ENCODE assay signal across 1 cellular context in genomic region chr19:47353307-47353712, GRCh38.
TF ChIP-seq lines count a peak whose summit lies in the region.

No MANE protein-coding gene starts in this region.

TF ChIP-seq in HepG2, 621 proteins besides CTCF, POLR2A, EP300 and RAD21 (continued from another document and continues in another):
- TF ChIP-seq ZBTB4 (CRISPR knock-in tag; IDR thresholded peaks at IDR 0.05; ENCODE audit: borderline replicate concordance), result peak; percentile 97
- TF ChIP-seq TMF1 (CRISPR knock-in tag; IDR thresholded peaks at IDR 0.05; ENCODE audit: low read depth), result no peak
- TF ChIP-seq ZNF337 (CRISPR knock-in tag; IDR thresholded peaks at IDR 0.05; ENCODE audit: borderline replicate concordance, low read depth), result no peak
- TF ChIP-seq ZNF557 (CRISPR knock-in tag; IDR thresholded peaks at IDR 0.05), result no peak
- no peak for TF ChIP-seq ZNF839 (CRISPR knock-in tag; IDR thresholded peaks at IDR 0.05; ENCODE audit: borderline replicate concordance)
- TF ChIP-seq ZNF740 (CRISPR knock-in tag; IDR thresholded peaks at IDR 0.05), result no peak
- TF ChIP-seq ZSCAN9 (CRISPR knock-in tag; IDR thresholded peaks at IDR 0.05; ENCODE audit: borderline replicate concordance), result 0 out of 2 replicates have a peak, but pooled peaks have one; percentile 36
- TF ChIP-seq ETV5 (CRISPR knock-in tag; IDR thresholded peaks at IDR 0.05; ENCODE audit: borderline replicate concordance), result peak; percentile 67; the same call in 1 of the 2 replicates
- no peak for TF ChIP-seq ZNF274 (CRISPR knock-in tag; IDR thresholded peaks at IDR 0.05)
- no peak for TF ChIP-seq ARNTL (CRISPR knock-in tag; IDR thresholded peaks at IDR 0.05)
- peak; percentile 58; the same call in 1 of the 2 replicates for TF ChIP-seq SIN3A (IDR thresholded peaks at IDR 0.05; ENCODE audit: borderline replicate concordance, low read depth, low read length)
- TF ChIP-seq NCOA2 (CRISPR knock-in tag; IDR thresholded peaks at IDR 0.05), result peak; percentile 55
- TF ChIP-seq EED (CRISPR knock-in tag; IDR thresholded peaks at IDR 0.05), result no peak
- TF ChIP-seq PBX3 (CRISPR knock-in tag; IDR thresholded peaks at IDR 0.05; ENCODE audit: borderline replicate concordance), result no peak
- no peak for TF ChIP-seq SNAPC2 (CRISPR knock-in tag; IDR thresholded peaks at IDR 0.05)
- TF ChIP-seq ZNF430 (CRISPR knock-in tag; IDR thresholded peaks at IDR 0.05), result peak; percentile 61; the same call in 1 of the 2 replicates
- TF ChIP-seq ZC3H4 (CRISPR knock-in tag; IDR thresholded peaks at IDR 0.05; ENCODE audit: borderline replicate concordance), result no peak
- TF ChIP-seq MTA1 (CRISPR knock-in tag; IDR thresholded peaks at IDR 0.05; ENCODE audit: borderline replicate concordance), result peak; percentile 71; the same call in 1 of the 2 replicates
- TF ChIP-seq ZNF556 (CRISPR knock-in tag; IDR thresholded peaks at IDR 0.05; ENCODE audit: borderline replicate concordance), result no peak
- TF ChIP-seq IRF9 (CRISPR knock-in tag; IDR thresholded peaks at IDR 0.05; ENCODE audit: borderline replicate concordance), result no peak; the same call in 1 of the 2 replicates
- no peak for TF ChIP-seq TEAD2 (CRISPR knock-in tag; IDR thresholded peaks at IDR 0.05)
- no peak for TF ChIP-seq KDM6A (CRISPR knock-in tag; IDR thresholded peaks at IDR 0.05; ENCODE audit: low read depth)
- no peak for TF ChIP-seq HCFC1 (IDR thresholded peaks at IDR 0.05; ENCODE audit: low read depth, low read length)
- TF ChIP-seq RFX5 (IDR thresholded peaks at IDR 0.05; ENCODE audit: low read depth, low read length), result no peak
- peak; percentile 53; the same call in 1 of the 2 replicates for TF ChIP-seq UBTF (CRISPR knock-in tag; IDR thresholded peaks at IDR 0.05)
- no peak for TF ChIP-seq NKX3-1 (CRISPR knock-in tag; IDR thresholded peaks at IDR 0.05)
- no peak for TF ChIP-seq PRPF4 (IDR thresholded peaks at IDR 0.05; ENCODE audit: low read depth, low read length, poor library complexity, severe bottlenecking)
- peak; percentile 44; the same call in 1 of the 2 replicates for TF ChIP-seq ZNF816 (CRISPR knock-in tag; IDR thresholded peaks at IDR 0.05; ENCODE audit: borderline replicate concordance)
- TF ChIP-seq PCBP1 (IDR thresholded peaks at IDR 0.05; ENCODE audit: borderline replicate concordance, low read depth, low read length), result no peak
- no peak for TF ChIP-seq MLXIP (CRISPR knock-in tag; IDR thresholded peaks at IDR 0.05; ENCODE audit: borderline replicate concordance)
- no peak for TF ChIP-seq CENPT (CRISPR knock-in tag; IDR thresholded peaks at IDR 0.05; ENCODE audit: low read depth)
- no peak for TF ChIP-seq LBX2 (CRISPR knock-in tag; IDR thresholded peaks at IDR 0.05; ENCODE audit: borderline replicate concordance)
- TF ChIP-seq KAT2B (IDR thresholded peaks at IDR 0.05; ENCODE audit: borderline replicate concordance, low read depth, low read length), result no peak
- no peak for TF ChIP-seq ZNF547 (CRISPR knock-in tag; IDR thresholded peaks at IDR 0.05)
- no peak for TF ChIP-seq ZNF460 (CRISPR knock-in tag; IDR thresholded peaks at IDR 0.05; ENCODE audit: borderline replicate concordance)
- no peak for TF ChIP-seq ZFP62 (CRISPR knock-in tag; IDR thresholded peaks at IDR 0.05)
- peak; percentile 62; the same call in 1 of the 2 replicates for TF ChIP-seq FOSL2 (CRISPR knock-in tag; IDR thresholded peaks at IDR 0.05)
- no peak for TF ChIP-seq CENPX (CRISPR knock-in tag; IDR thresholded peaks at IDR 0.05)
- no peak for TF ChIP-seq NONO (IDR thresholded peaks at IDR 0.05)
- peak; percentile 89 for TF ChIP-seq NONO (CRISPR knock-in tag; conservative IDR thresholded peaks at IDR 0.05)
- TF ChIP-seq AHDC1 (CRISPR knock-in tag; IDR thresholded peaks at IDR 0.05; ENCODE audit: borderline replicate concordance), result peak; percentile 61; the same call in 1 of the 2 replicates
- no peak for TF ChIP-seq ZNF33A (CRISPR knock-in tag; IDR thresholded peaks at IDR 0.05; ENCODE audit: borderline replicate concordance)
- no peak for TF ChIP-seq ZNF597 (CRISPR knock-in tag; IDR thresholded peaks at IDR 0.05)
- no peak for TF ChIP-seq ZNF20 (CRISPR knock-in tag; IDR thresholded peaks at IDR 0.05)
- no peak for TF ChIP-seq NR1H2 (CRISPR knock-in tag; IDR thresholded peaks at IDR 0.05; ENCODE audit: borderline replicate concordance, low read depth)
- TF ChIP-seq ZNF510 (CRISPR knock-in tag; IDR thresholded peaks at IDR 0.05; ENCODE audit: low read depth), result no peak
- TF ChIP-seq ATF1 (CRISPR knock-in tag; IDR thresholded peaks at IDR 0.05), result no peak
- peak; percentile 94 for TF ChIP-seq ZNF331 (CRISPR knock-in tag; IDR thresholded peaks at IDR 0.05)
- TF ChIP-seq ZNF333 (CRISPR knock-in tag; IDR thresholded peaks at IDR 0.05; ENCODE audit: borderline replicate concordance), result no peak
- no peak for TF ChIP-seq ZKSCAN1 (IDR thresholded peaks at IDR 0.05; ENCODE audit: low read length)
